Comparison of ENCODE assay signal across 30 cellular contexts in the genomic region with DNA sequence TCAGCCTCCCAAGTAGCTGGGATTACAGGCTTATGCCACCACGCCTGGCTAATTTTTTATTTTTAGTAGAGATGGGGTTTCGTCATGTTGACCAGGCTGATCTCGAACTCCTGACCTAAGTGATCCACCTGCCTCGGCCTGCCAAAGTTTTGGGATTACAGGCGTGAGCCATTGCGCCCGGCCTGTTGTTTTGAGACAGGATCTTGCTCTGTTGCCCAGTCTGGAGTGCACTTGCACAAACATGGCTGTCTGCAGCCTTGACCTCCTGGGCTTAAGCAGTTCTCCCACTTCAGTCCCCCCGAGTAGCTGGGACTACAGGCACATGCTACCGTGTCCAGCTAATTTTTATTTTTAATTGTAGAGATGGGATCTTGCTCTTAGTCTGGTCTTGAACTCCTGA. TPM values are rescaled to one million over a fixed set of nuclear protein-coding genes. Genes with fewer than 3 reads are reported as not detected.
DNase-seq lines count a peak whose midpoint lies in the region; ATAC-seq, FAIRE-seq and TF ChIP-seq lines count a peak whose summit lies in the region.
"Had no signal": no experiment of that assay in that cellular context is flagged by ENCODE, and none has a peak within 500 bp of the region (broad histone marks: within the 10 kb centered on the region; RNA-seq: fewer than 3 reads in every experiment).

No MANE protein-coding gene starts in this region.

- intact Hi-C loops in HepG2 (cut with micrococcal nuclease; ENCODE audit: unreplicated experiment) (no loop called here), right lobe of liver (cut with DNase I) (no loop called here)

- TF ChIP-seq EP300 in HepG2 (IDR thresholded peaks at IDR 0.05; ENCODE audit: low read depth in 2 of 2, low read length in 2 of 2) = no peak
- no peak for TF ChIP-seq EP300 in HepG2 (CRISPR knock-in tag; IDR thresholded peaks at IDR 0.05; ENCODE audit: borderline replicate concordance)

- peaks cover 39 to 46% (median 44%) of the 10 kb centered on the region in 3 donors for H3K4me1 Mint-ChIP-seq in IgD-negative memory B cell
- peaks cover 58 to 72% of the 10 kb centered on the region in 2 donors for H3K4me1 Mint-ChIP-seq in effector memory CD8-positive, alpha-beta T cell (ENCODE audit: low read depth in 2 of 2)
- peaks cover 85% of the 10 kb centered on the region for H3K4me1 Mint-ChIP-seq in stimulated activated effector memory CD8-positive, alpha-beta T cell treated with anti-CD3 and anti-CD28 coated beads, Interleukin-12 subunit alpha, Interleukin-12 subunit beta, amount 100 ng/mL, for 72 hours

- ATAC-seq in HepG2 = no peak
- ATAC-seq in right lobe of liver = no peak
- no peak for ATAC-seq in effector memory CD8-positive, alpha-beta T cell (replicated peaks)
- no peak for ATAC-seq in stimulated activated effector memory CD8-positive, alpha-beta T cell treated with anti-CD3 and anti-CD28 coated beads, Interleukin-12 subunit alpha, Interleukin-12 subunit beta, amount 100 ng/mL, for 72 hours
- ATAC-seq: activated T-cell treated with anti-CD3 and anti-CD28 coated beads, Interleukin-2, amount 50 U/mL, for 4 hours; body of pancreas; upper lobe of right lung had no signal

- H3K27me3 ChIP-seq in HepG2 (ENCODE audit: control insufficient read depth in 1 of 2, insufficient read depth in 2 of 2, low read length in 2 of 2) = no peaks in the 10 kb centered on the region
- H3K27me3 ChIP-seq in right lobe of liver = no peaks in the 10 kb centered on the region
- H3K27me3 ChIP-seq: BLaER1 treated with 17β-estradiol and CSF1 and Interleukin-3, amounts not matched to agents 10 nM and 100 nM; body of pancreas; dorsolateral prefrontal cortex; esophagus squamous epithelium; heart left ventricle; MG63; upper lobe of right lung had no signal

- H3K4me1 ChIP-seq in HepG2 (ENCODE audit: insufficient read depth, low read length) (peaks cover 71% of the 10 kb centered on the region), right lobe of liver (peaks cover 0 to 36% (median 0%) of the 10 kb centered on the region in 4 donors)

- H4K20me1 ChIP-seq in HepG2 (ENCODE audit: insufficient read depth, low read length) = peaks cover 100% of the 10 kb centered on the region

- no peaks in the 10 kb centered on the region for H3K27me3 Mint-ChIP-seq in IgD-negative memory B cell
- H3K27me3 Mint-ChIP-seq in effector memory CD8-positive, alpha-beta T cell = no peaks in the 10 kb centered on the region

- no peak overlapping the region for H2AFZ ChIP-seq in HepG2 (ENCODE audit: low read length)
- H2AFZ ChIP-seq: PC-9 had no signal

- BruUV-seq in HepG2 (replicated peaks; lab: Mats Ljungman, UMichigan) = no TSS peak

- TF ChIP-seq POLR2A in HepG2 (IDR thresholded peaks at IDR 0.05; ENCODE audit: insufficient read depth in 1 of 2, low read depth in 2 of 2, low read length in 2 of 2) (no peak), right lobe of liver (IDR thresholded peaks at IDR 0.05) (no peak)

- peaks cover 10% of the 10 kb centered on the region for H3K36me3 Mint-ChIP-seq in IgD-negative memory B cell
- H3K36me3 Mint-ChIP-seq in effector memory CD8-positive, alpha-beta T cell (ENCODE audit: insufficient read depth) = peaks cover 42% of the 10 kb centered on the region
- H3K36me3 Mint-ChIP-seq in stimulated activated effector memory CD8-positive, alpha-beta T cell treated with anti-CD3 and anti-CD28 coated beads, Interleukin-12 subunit alpha, Interleukin-12 subunit beta, amount 100 ng/mL, for 72 hours = peaks cover 90% of the 10 kb centered on the region

- peaks cover 3 to 24% of the 10 kb centered on the region in 2 experiments; a peak in 4 of 5 replicates for H3K36me3 ChIP-seq in HepG2 (replicated peaks in 1 of 2; ENCODE audit: control insufficient read depth in 1 of 2, insufficient read depth in 2 of 2, low read length in 2 of 2)
- no peaks in the 10 kb centered on the region for H3K36me3 ChIP-seq in right lobe of liver
- H3K36me3 ChIP-seq: MG63 had no signal

- H3K4me3 Mint-ChIP-seq in IgD-negative memory B cell = peak overlapping the region in 2 of 4 donors; percentile 14 to 82
- H3K4me3 Mint-ChIP-seq in effector memory CD8-positive, alpha-beta T cell = peak overlapping the region in 1 of 2 donors; percentile 83
- no peak overlapping the region for H3K4me3 Mint-ChIP-seq in stimulated activated effector memory CD8-positive, alpha-beta T cell treated with anti-CD3 and anti-CD28 coated beads, Interleukin-12 subunit alpha, Interleukin-12 subunit beta, amount 100 ng/mL, for 72 hours
- H3K4me3 Mint-ChIP-seq: mesothelial cell of epicardium had no signal

- no peak for TF ChIP-seq CTCF in HepG2 (CRISPR knock-in tag; IDR thresholded peaks at IDR 0.05)
- TF ChIP-seq CTCF in right lobe of liver (IDR thresholded peaks at IDR 0.05) = no peak

- H3K4me3 ChIP-seq in HepG2 (replicated peaks in 1 of 3; ENCODE audit: insufficient read depth in 1 of 3, low read depth in 2 of 3, low read length in 3 of 3) (no peak overlapping the region), right lobe of liver (no peak overlapping the region)
- H3K4me3 ChIP-seq: BLaER1 treated with 17β-estradiol and CSF1 and Interleukin-3, amounts not matched to agents 10 nM and 100 nM; body of pancreas; dorsolateral prefrontal cortex; esophagus squamous epithelium; heart left ventricle; MG63; PC-9; upper lobe of right lung had no signal

- H3K27ac ChIP-seq in HepG2 (ENCODE audit: extremely low read length, insufficient read depth, low read length) = no peak overlapping the region
- H3K27ac ChIP-seq in right lobe of liver = no peak overlapping the region
- H3K27ac ChIP-seq: body of pancreas, esophagus squamous epithelium, PC-9, upper lobe of right lung had no signal

- H3K79me2 ChIP-seq in HepG2 (ENCODE audit: insufficient read depth, low read length) = peaks cover 99% of the 10 kb centered on the region

- in situ Hi-C loops in HepG2 (cut with HindIII; ENCODE audit: extremely low pct_ligation_motif_present, low pct_unique_long_range_greater_than_20kb) = no loop called here

- POLR2A ChIA-PET in HepG2 (lab: Yijun Ruan, JAX) = interaction anchor here (1.5 kb wide), 1 partner anchor 10 kb away, joined by 3 read pairs; no protein-coding TSS in a partner anchor

- CTCF ChIA-PET in HepG2 (lab: Yijun Ruan, JAX; ENCODE audit: low intra/inter-chr PET ratio, low total read pairs) = no interaction called here

- no peak overlapping the region for H3K9ac ChIP-seq in HepG2 (ENCODE audit: insufficient read depth, low read depth, low read length)
- H3K9ac ChIP-seq: BLaER1 treated with 17β-estradiol and CSF1 and Interleukin-3, amounts not matched to agents 10 nM and 100 nM had no signal

- TF ChIP-seq RAD21 in HepG2 (CRISPR knock-in tag; IDR thresholded peaks at IDR 0.05) = no peak

- no peak overlapping the region for H3K4me2 ChIP-seq in HepG2 (ENCODE audit: low read depth, low read length)
- H3K4me2 ChIP-seq: PC-9 had no signal

- DNase-seq in HepG2 (ENCODE audit: low spot score) (no peak), right lobe of liver (no peak), pons (ENCODE audit: low spot score) (no peak), DMS 273 (lab: John Stamatoyannopoulos, UW; ENCODE audit: unreplicated experiment) (no peak), AML-193 (lab: John Stamatoyannopoulos, UW) (no peak)
- no peak for DNase-seq in effector memory CD8-positive, alpha-beta T cell
- DNase-seq in stimulated activated effector memory CD8-positive, alpha-beta T cell treated with anti-CD3 and anti-CD28 coated beads, Interleukin-12 subunit alpha, Interleukin-12 subunit beta, amount 100 ng/mL, for 72 hours (ENCODE audit: low spot score in 2 of 2) = no peak
- DNase-seq: activated CD4-positive, alpha-beta T cell treated with anti-CD3 and anti-CD28 coated beads for 48 hours; activated naive CD4-positive, alpha-beta T cell; activated T-cell treated with anti-CD3 and anti-CD28 coated beads, Interleukin-2, amount 50 U/mL, for 4 hours; body of pancreas; dorsolateral prefrontal cortex; esophagus squamous epithelium; foreskin melanocyte; heart left ventricle; KG1; MG63; NCI-H1105 treated with DMSO at 0.1 percent for 48 hours; NCI-H2029 treated with DMSO at 0.1 percent for 48 hours; NCI-H526 treated with DMSO at 0.1 percent for 48 hours; PC-9; SHP77; stimulated activated CD4-positive, alpha-beta T cell treated with anti-CD3 and anti-CD28 coated beads, Interleukin-15, amount 100 ng/mL, for 24 hours; stimulated activated CD4-positive, alpha-beta T cell treated with anti-CD3 and anti-CD28 coated beads, Interleukin-4, amount 100 ng/mL, for 4 hours; upper lobe of right lung had no signal

- FAIRE-seq in HepG2 (lab: Jason Lieb, UNC) = no peak
- FAIRE-seq: D721Med, keratinocyte had no signal

- H3K9me3 Mint-ChIP-seq in IgD-negative memory B cell = no peaks in the 10 kb centered on the region
- no peaks in the 10 kb centered on the region for H3K9me3 Mint-ChIP-seq in effector memory CD8-positive, alpha-beta T cell
- peaks cover 2% of the 10 kb centered on the region for H3K9me3 Mint-ChIP-seq in stimulated activated effector memory CD8-positive, alpha-beta T cell treated with anti-CD3 and anti-CD28 coated beads, Interleukin-12 subunit alpha, Interleukin-12 subunit beta, amount 100 ng/mL, for 72 hours
- H3K9me3 Mint-ChIP-seq: activated T-cell treated with anti-CD3 and anti-CD28 coated beads, Interleukin-2, amount 50 U/mL, for 4 hours had no signal

- peak overlapping the region in 2 of 3 donors; percentile 39 to 44 for H3K27ac Mint-ChIP-seq in IgD-negative memory B cell
- peak overlapping the region; percentile 85 to 88 for H3K27ac Mint-ChIP-seq in effector memory CD8-positive, alpha-beta T cell
- H3K27ac Mint-ChIP-seq in stimulated activated effector memory CD8-positive, alpha-beta T cell treated with anti-CD3 and anti-CD28 coated beads, Interleukin-12 subunit alpha, Interleukin-12 subunit beta, amount 100 ng/mL, for 72 hours = peak overlapping the region; percentile 48

- WGBS in HepG2 (ENCODE audit: low lambda C conversion rate) = 84% methylated on average over 9 of the region's 9 CpGs
- WGBS in right lobe of liver (ENCODE audit: insufficient coverage, low coverage, low lambda C conversion rate, missing lambda C conversion rate) = 95% methylated on average over 8 of the region's 9 CpGs

- no peaks in the 10 kb centered on the region for H3K9me3 ChIP-seq in HepG2 (ENCODE audit: low read length)
- no peaks in the 10 kb centered on the region for H3K9me3 ChIP-seq in right lobe of liver
- H3K9me3 ChIP-seq: body of pancreas, esophagus squamous epithelium, MG63, upper lobe of right lung had no signal

RNA-seq across cellular contexts. Expression of a gene that starts 8.9 kb away (rescaled TPM):
- total RNA-seq in HepG2 (2016; rRNA removed; fragmentation: Illumina TruSeq; extraction: Trizol) = 346 and 497 TPM in 2 replicates
- 49.2 and 50.3 TPM in 2 replicates for total RNA-seq in HepG2 (2016; cell fraction: cytosol; rRNA removed; fragmentation: Illumina TruSeq; extraction: Trizol; ENCODE audit: low read depth)
- 344 and 478 TPM in 2 replicates for total RNA-seq in HepG2 (2016; cell fraction: insoluble cytoplasmic fraction; rRNA removed; fragmentation: Illumina TruSeq; extraction: Trizol)
- total RNA-seq in HepG2 (2016; cell fraction: membrane; rRNA removed; fragmentation: Illumina TruSeq; extraction: Trizol) = 98.2 and 110 TPM in 2 replicates
- total RNA-seq in HepG2 (2016; cell fraction: nucleus; rRNA removed; fragmentation: Illumina TruSeq; extraction: Trizol) = 217 and 218 TPM in 2 replicates
- 402 and 415 TPM in 2 replicates for polyA plus RNA-seq in HepG2 (2011; rRNA removed)
- 246 and 321 TPM in 2 replicates for polyA plus RNA-seq in HepG2 (2011; cell fraction: cytosol; rRNA removed)
- 386 and 449 TPM in 2 replicates for polyA plus RNA-seq in HepG2 (2011; cell fraction: nucleus; rRNA removed)
- polyA plus RNA-seq in HepG2 (2012) = 250 and 252 TPM in 2 replicates
- polyA plus RNA-seq in HepG2 (2016; cell fraction: cytosol; fragmentation: Illumina TruSeq; extraction: Trizol; ENCODE audit: low read depth) = 15.5 and 16.2 TPM in 2 replicates
- polyA plus RNA-seq in HepG2 (2016; cell fraction: insoluble cytoplasmic fraction; fragmentation: Illumina TruSeq; extraction: Trizol; ENCODE audit: low read depth) = 427 and 428 TPM in 2 replicates
- 40.8 and 43.5 TPM in 2 replicates for polyA plus RNA-seq in HepG2 (2016; cell fraction: membrane; fragmentation: Illumina TruSeq; extraction: Trizol; ENCODE audit: low read depth)
- 440 and 473 TPM in 2 replicates for polyA plus RNA-seq in HepG2 (2016; cell fraction: nucleus; fragmentation: Illumina TruSeq; extraction: Trizol; ENCODE audit: insufficient read depth, low read depth)
- polyA minus RNA-seq in HepG2 (2011; rRNA and poly(A)+ RNA removed; ENCODE audit: low replicate concordance) = 132 and 270 TPM in 2 replicates
- polyA minus RNA-seq in HepG2 (2011; cell fraction: cytosol; rRNA and poly(A)+ RNA removed) = 125 and 139 TPM in 2 replicates
- 242 and 297 TPM in 2 replicates for polyA minus RNA-seq in HepG2 (2011; cell fraction: nucleus; rRNA and poly(A)+ RNA removed)
- total RNA-seq in right lobe of liver = 10 to 100 TPM; 44.7 to 73.4 (median 65.5) TPM
- polyA plus RNA-seq in IgD-negative memory B cell = 161 TPM

RNA-seq across cellular contexts. Expression of a gene that starts 20.3 kb away (rescaled TPM):
- 6.0 and 7.0 TPM in 2 replicates for total RNA-seq in HepG2 (2016; rRNA removed; fragmentation: Illumina TruSeq; extraction: Trizol)
- total RNA-seq in HepG2 (2016; cell fraction: cytosol; rRNA removed; fragmentation: Illumina TruSeq; extraction: Trizol; ENCODE audit: low read depth) = 4.9 and 5.9 TPM in 2 replicates
- total RNA-seq in HepG2 (2016; cell fraction: insoluble cytoplasmic fraction; rRNA removed; fragmentation: Illumina TruSeq; extraction: Trizol) = 6.5 and 7.8 TPM in 2 replicates
- total RNA-seq in HepG2 (2016; cell fraction: membrane; rRNA removed; fragmentation: Illumina TruSeq; extraction: Trizol) = 9.7 and 9.9 TPM in 2 replicates
- 5.0 and 7.0 TPM in 2 replicates for total RNA-seq in HepG2 (2016; cell fraction: nucleus; rRNA removed; fragmentation: Illumina TruSeq; extraction: Trizol)
- polyA plus RNA-seq in HepG2 (2011; rRNA removed) = 8.2 and 9.1 TPM in 2 replicates
- polyA plus RNA-seq in HepG2 (2011; cell fraction: cytosol; rRNA removed) = 7.8 and 7.9 TPM in 2 replicates
- 13.1 and 13.6 TPM in 2 replicates for polyA plus RNA-seq in HepG2 (2011; cell fraction: nucleus; rRNA removed)
- 4.8 and 7.2 TPM in 2 replicates for polyA plus RNA-seq in HepG2 (2012)
- 3.0 and 3.2 TPM in 2 replicates for polyA plus RNA-seq in HepG2 (2016; cell fraction: cytosol; fragmentation: Illumina TruSeq; extraction: Trizol; ENCODE audit: low read depth)
- 5.8 and 7.3 TPM in 2 replicates for polyA plus RNA-seq in HepG2 (2016; cell fraction: insoluble cytoplasmic fraction; fragmentation: Illumina TruSeq; extraction: Trizol; ENCODE audit: low read depth)
- 4.2 and 6.2 TPM in 2 replicates for polyA plus RNA-seq in HepG2 (2016; cell fraction: membrane; fragmentation: Illumina TruSeq; extraction: Trizol; ENCODE audit: low read depth)
- polyA plus RNA-seq in HepG2 (2016; cell fraction: nucleus; fragmentation: Illumina TruSeq; extraction: Trizol; ENCODE audit: insufficient read depth, low read depth) = 7.5 and 8.7 TPM in 2 replicates
- 4.7 and 11.8 TPM in 2 replicates for polyA minus RNA-seq in HepG2 (2011; rRNA and poly(A)+ RNA removed; ENCODE audit: low replicate concordance)
- polyA minus RNA-seq in HepG2 (2011; cell fraction: cytosol; rRNA and poly(A)+ RNA removed) = 5.3 and 5.9 TPM in 2 replicates
- polyA minus RNA-seq in HepG2 (2011; cell fraction: nucleus; rRNA and poly(A)+ RNA removed) = 9.3 and 11.5 TPM in 2 replicates
- total RNA-seq in right lobe of liver = 1 to 10 TPM; 1.3 to 3.8 (median 1.7) TPM
- polyA plus RNA-seq in IgD-negative memory B cell = 34.3 TPM

RNA-seq across cellular contexts. Expression of a gene that starts 58.5 kb away (rescaled TPM):
- 22.4 and 23.6 TPM in 2 replicates for total RNA-seq in HepG2 (2016; rRNA removed; fragmentation: Illumina TruSeq; extraction: Trizol)
- 3.6 and 5.9 TPM in 2 replicates for total RNA-seq in HepG2 (2016; cell fraction: cytosol; rRNA removed; fragmentation: Illumina TruSeq; extraction: Trizol; ENCODE audit: low read depth)
- total RNA-seq in HepG2 (2016; cell fraction: insoluble cytoplasmic fraction; rRNA removed; fragmentation: Illumina TruSeq; extraction: Trizol) = 20.9 and 21.7 TPM in 2 replicates
- total RNA-seq in HepG2 (2016; cell fraction: membrane; rRNA removed; fragmentation: Illumina TruSeq; extraction: Trizol) = 10.7 and 13.4 TPM in 2 replicates
- total RNA-seq in HepG2 (2016; cell fraction: nucleus; rRNA removed; fragmentation: Illumina TruSeq; extraction: Trizol) = 21.5 and 23.5 TPM in 2 replicates
- polyA plus RNA-seq in HepG2 (2011; rRNA removed) = 19.6 and 20.0 TPM in 2 replicates
- polyA plus RNA-seq in HepG2 (2011; cell fraction: cytosol; rRNA removed) = 13.1 and 13.9 TPM in 2 replicates
- polyA plus RNA-seq in HepG2 (2011; cell fraction: nucleus; rRNA removed) = 33.8 and 34.8 TPM in 2 replicates
- polyA plus RNA-seq in HepG2 (2012) = 16.8 and 18.1 TPM in 2 replicates
- 1.9 and 3.5 TPM in 2 replicates for polyA plus RNA-seq in HepG2 (2016; cell fraction: cytosol; fragmentation: Illumina TruSeq; extraction: Trizol; ENCODE audit: low read depth)
- 14.9 and 15.2 TPM in 2 replicates for polyA plus RNA-seq in HepG2 (2016; cell fraction: insoluble cytoplasmic fraction; fragmentation: Illumina TruSeq; extraction: Trizol; ENCODE audit: low read depth)
- polyA plus RNA-seq in HepG2 (2016; cell fraction: membrane; fragmentation: Illumina TruSeq; extraction: Trizol; ENCODE audit: low read depth) = 5.2 and 5.3 TPM in 2 replicates
- polyA plus RNA-seq in HepG2 (2016; cell fraction: nucleus; fragmentation: Illumina TruSeq; extraction: Trizol; ENCODE audit: insufficient read depth, low read depth) = 25.4 and 26.1 TPM in 2 replicates
- polyA minus RNA-seq in HepG2 (2011; rRNA and poly(A)+ RNA removed; ENCODE audit: low replicate concordance) = 27.5 and 35.3 TPM in 2 replicates
- polyA minus RNA-seq in HepG2 (2011; cell fraction: cytosol; rRNA and poly(A)+ RNA removed) = 11.6 and 12.9 TPM in 2 replicates
- polyA minus RNA-seq in HepG2 (2011; cell fraction: nucleus; rRNA and poly(A)+ RNA removed) = 26.9 and 31.0 TPM in 2 replicates
- total RNA-seq in right lobe of liver = 10 to 100 TPM in 3 of 6 experiments, 1 to 10 TPM in 3; 9.2 to 11.9 (median 10.3) TPM
- polyA plus RNA-seq in IgD-negative memory B cell = 5.4 TPM
